Comparison of ENCODE assay signal across 8 cellular contexts in the genomic region with DNA sequence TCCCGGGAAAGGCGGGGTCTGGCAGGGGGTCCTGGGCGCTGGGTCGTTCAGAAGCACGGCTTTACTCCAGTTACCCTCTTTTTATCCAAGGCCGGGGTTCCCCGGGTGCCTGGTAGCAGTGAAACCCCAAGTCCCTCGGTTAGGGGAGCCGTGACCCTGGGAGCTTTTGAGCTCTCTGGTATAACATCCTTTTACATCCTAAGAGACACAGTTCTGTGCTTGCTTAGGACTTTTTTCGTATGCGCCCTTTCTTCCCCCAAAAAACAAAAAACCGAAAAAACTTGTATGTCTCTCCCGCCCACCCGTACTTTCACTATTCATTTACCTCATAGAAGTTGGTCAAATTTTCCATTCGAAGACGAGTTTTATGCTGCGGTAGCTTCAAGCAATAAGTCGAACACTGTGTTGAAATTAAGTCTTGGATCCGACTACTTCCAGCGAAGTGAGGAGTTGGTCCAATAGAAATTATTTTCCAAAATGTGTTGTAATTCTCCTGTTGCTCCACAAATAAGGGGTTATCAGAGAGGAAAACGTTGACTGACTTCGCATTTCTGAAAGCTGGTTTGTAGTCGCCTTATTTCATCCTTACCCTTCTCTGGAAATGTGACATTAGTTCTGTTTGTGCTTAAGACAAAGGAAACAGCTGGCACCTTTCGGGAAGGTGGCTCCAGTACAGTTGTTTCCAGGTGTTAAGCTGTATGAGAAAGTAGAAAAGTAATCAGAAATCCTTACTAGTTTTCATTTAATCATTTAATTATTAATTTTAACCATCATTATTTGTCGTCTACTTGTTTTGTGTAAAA. TPM values are rescaled to one million over a fixed set of nuclear protein-coding genes. Genes with fewer than 3 reads are reported as not detected.
A peak's percentile ranks its signal among the peaks of the same experiment; 100 is the strongest.
DNase-seq lines count a peak whose midpoint lies in the region; ATAC-seq and TF ChIP-seq lines count a peak whose summit lies in the region.

No MANE protein-coding gene starts in this region.

- no peaks in the 10 kb centered on the region for H3K36me3 ChIP-seq in prostate gland

- peak overlapping the region; percentile 81 to 97 for H3K27ac Mint-ChIP-seq in activated naive CD4-positive, alpha-beta T cell treated with anti-CD3 and anti-CD28 coated beads, Interleukin-2, amount 50 U/mL, for 72 hours

- intact Hi-C loops in Right ventricle myocardium inferior (cut with DNase I) = no loop called here
- intact Hi-C loops in cardiac septum (cut with DNase I) = no loop called here
- intact Hi-C loops in Right ventricle myocardium superior (cut with DNase I) = no loop called here
- intact Hi-C loops in prostate gland (cut with DNase I) = loop anchor here (5.0 kb wide), 1 partner anchor 192 kb away; no protein-coding TSS in a partner anchor

- no peak for DNase-seq in Right ventricle myocardium inferior (ENCODE audit: missing footprints)
- DNase-seq in cardiac septum (ENCODE audit: low spot score) = no peak
- DNase-seq in NCI-H526 (lab: John Stamatoyannopoulos, UW) = peak; percentile 52 to 70
- DNase-seq in activated naive CD4-positive, alpha-beta T cell treated with anti-CD3 and anti-CD28 coated beads, Interleukin-2, amount 50 U/mL, for 72 hours (ENCODE audit: low spot score in 2 of 2) = peak in 1 of 2 donors; percentile 59
- DNase-seq in Right ventricle myocardium superior = no peak
- DNase-seq in prostate gland (ENCODE audit: low spot score) = no peak
- no peak for DNase-seq in HK-2 (ENCODE audit: unreplicated experiment)

- TF ChIP-seq POLR2A in prostate gland (IDR thresholded peaks at IDR 0.05) = no peak

- ATAC-seq in Right ventricle myocardium inferior (peak; percentile 37), HG02885 (IDR thresholded peaks at IDR 0.05; ENCODE audit: poor library complexity, unreplicated experiment) (peak; percentile 24), Right ventricle myocardium superior (ENCODE audit: poor library complexity) (peak; percentile 46)
- ATAC-seq in activated naive CD4-positive, alpha-beta T cell treated with anti-CD3 and anti-CD28 coated beads, Interleukin-2, amount 50 U/mL, for 72 hours = peak; percentile 53 to 65

- peak overlapping the region; percentile 84 to 91 for H3K27ac ChIP-seq in prostate gland

- no peaks in the 10 kb centered on the region for H3K4me1 ChIP-seq in prostate gland (replicated peaks)

- H3K9me3 Mint-ChIP-seq in activated naive CD4-positive, alpha-beta T cell treated with anti-CD3 and anti-CD28 coated beads, Interleukin-2, amount 50 U/mL, for 72 hours = no peaks in the 10 kb centered on the region

- TF ChIP-seq CTCF in prostate gland (IDR thresholded peaks at IDR 0.05) = no peak

- no peaks in the 10 kb centered on the region for H3K9me3 ChIP-seq in prostate gland

- under 1% methylated on average over 25 of the region's 25 CpGs for WGBS in prostate gland

- no peaks in the 10 kb centered on the region for H3K27me3 ChIP-seq in prostate gland (replicated peaks; ENCODE audit: insufficient read depth)

- peaks cover 12 to 18% of the 10 kb centered on the region in 2 donors for H3K36me3 Mint-ChIP-seq in activated naive CD4-positive, alpha-beta T cell treated with anti-CD3 and anti-CD28 coated beads, Interleukin-2, amount 50 U/mL, for 72 hours

- H3K4me3 ChIP-seq in prostate gland = peak overlapping the region; percentile 79 to 95

RNA-seq across cellular contexts. Expression of gene MAN1A1, which starts 0.8 kb away (rescaled TPM):
- total RNA-seq in Right ventricle myocardium inferior (22.4 TPM), cardiac septum (15.0 TPM), Right ventricle myocardium superior (17.2 TPM), prostate gland (10 to 100 TPM; 17.9 to 27.9 TPM)
- total RNA-seq in activated naive CD4-positive, alpha-beta T cell treated with anti-CD3 and anti-CD28 coated beads, Interleukin-2, amount 50 U/mL, for 72 hours = 10 to 100 TPM; 18.6 to 25.9 TPM

Comparison
In these comparisons a context has a peak if more than half of its experiments do, and no peak if none do; other contexts are left out.
1. DNase-seq: peak in NCI-H526 (2 of 2); none in Right ventricle myocardium inferior (single experiment), cardiac septum (single experiment), Right ventricle myocardium superior (single experiment), prostate gland (single experiment) and HK-2 (single experiment).
2. Peak in every context shown above with its lines, with median percentiles within 50 percentile points of each other: ATAC-seq.